ENCODE assay signal across 8 cellular contexts in the genomic region with DNA sequence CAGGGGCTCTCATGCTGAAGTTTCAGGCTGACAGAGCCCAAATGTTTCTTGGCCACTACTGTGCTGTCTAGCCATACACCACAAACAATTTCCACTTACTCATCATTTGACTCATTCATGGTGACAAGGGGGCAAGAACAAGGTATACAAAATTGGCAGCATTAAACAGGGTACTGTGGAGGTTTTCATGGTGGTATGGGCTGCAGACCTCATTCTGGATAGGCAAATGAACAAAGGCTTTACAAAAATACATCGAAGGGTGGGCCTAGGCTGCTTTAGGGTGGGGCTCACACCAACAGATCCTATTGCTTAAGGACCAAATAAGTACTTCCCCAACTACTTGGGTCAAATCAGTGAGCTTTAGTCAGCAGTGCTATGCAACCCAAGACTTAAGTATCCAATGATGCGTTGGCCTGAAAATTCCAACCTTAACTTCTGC. TPM values are rescaled to one million over a fixed set of nuclear protein-coding genes. Genes with fewer than 3 reads are reported as not detected.
DNase-seq lines count a peak whose midpoint lies in the region; ATAC-seq and TF ChIP-seq lines count a peak whose summit lies in the region.

No MANE protein-coding gene starts in this region.

- no peak overlapping the region for H2AFZ ChIP-seq in SK-N-SH (ENCODE audit: low read depth)

- CTCF ChIA-PET in SK-N-SH (lab: Yijun Ruan, JAX) = interaction anchor here (0.8 to 2.2 kb wide), 2 partner anchors 16 to 73 kb away, joined by 3 to 7 read pairs; no protein-coding TSS in a partner anchor

- POLR2A ChIA-PET in SK-N-SH (lab: Yijun Ruan, JAX) = no interaction called here

- H3K36me3 ChIP-seq in SK-N-SH (replicated peaks in 1 of 2; ENCODE audit: control insufficient read depth in 1 of 2, insufficient read depth in 2 of 2, low read length in 1 of 2) (peaks cover 32 to 39% of the 10 kb centered on the region in 2 experiments), prostate gland (no peaks in the 10 kb centered on the region)

- no peak for TF ChIP-seq EP300 in SK-N-SH (IDR thresholded peaks at IDR 0.05; ENCODE audit: borderline replicate concordance in 1 of 2, low read depth in 1 of 2, low read length in 1 of 2)

- H3K4me1 ChIP-seq in SK-N-SH (ENCODE audit: control insufficient read depth in 1 of 2, insufficient read depth in 2 of 2, low read depth in 1 of 2, low read length in 1 of 2) (peaks cover 20 to 21% of the 10 kb centered on the region in 2 experiments), prostate gland (replicated peaks) (no peaks in the 10 kb centered on the region)

- no peak overlapping the region for H3K4me3 ChIP-seq in SK-N-SH (ENCODE audit: low read depth in 2 of 2, low read length in 1 of 2)
- H3K4me3 ChIP-seq in foreskin fibroblast (ENCODE audit: low read depth in 1 of 2, low read length in 2 of 2) = no peak overlapping the region
- no peak overlapping the region for H3K4me3 ChIP-seq in prostate gland

- peak overlapping the region in 1 of 2 experiments; percentile 32; a peak in 3 of 4 replicates for H3K27ac ChIP-seq in SK-N-SH (ENCODE audit: low read depth in 2 of 2, low read length in 1 of 2)
- H3K27ac ChIP-seq in prostate gland = no peak overlapping the region

- H3K27me3 ChIP-seq in SK-N-SH (ENCODE audit: insufficient read depth) (no peaks in the 10 kb centered on the region), prostate gland (replicated peaks; ENCODE audit: insufficient read depth) (no peaks in the 10 kb centered on the region)

- intact Hi-C loops in prostate gland (cut with DNase I) = loop anchor here (5.0 kb wide), 1 partner anchor 50 kb away; no protein-coding TSS in a partner anchor

- TF ChIP-seq CTCF in SK-N-SH (IDR thresholded peaks at IDR 0.05) (no peak), foreskin fibroblast (IDR thresholded peaks at IDR 0.05; ENCODE audit: low read depth, low read length) (no peak), prostate gland (IDR thresholded peaks at IDR 0.05) (no peak)

- no peak for TF ChIP-seq RAD21 in SK-N-SH (IDR thresholded peaks at IDR 0.05; ENCODE audit: low read length)

- ATAC-seq in GM18517 (IDR thresholded peaks at IDR 0.05; ENCODE audit: unreplicated experiment) = peak; percentile 76
- peak; percentile 79 for ATAC-seq in HG02571 (IDR thresholded peaks at IDR 0.05; ENCODE audit: unreplicated experiment)

- H4K20me1 ChIP-seq in SK-N-SH (ENCODE audit: insufficient read depth) = peaks cover 50% of the 10 kb centered on the region

- H3K9me2 ChIP-seq in SK-N-SH = no peaks in the 10 kb centered on the region

- TF ChIP-seq POLR2A in prostate gland (IDR thresholded peaks at IDR 0.05) = no peak

- no peak for DNase-seq in SK-N-SH
- DNase-seq in foreskin fibroblast = peak; percentile 75 to 81
- DNase-seq in prostate gland (ENCODE audit: low spot score) = no peak
- DNase-seq in NCI-H2081 (lab: John Stamatoyannopoulos, UW) = no peak
- DNase-seq in NCI-H1105 treated with DMSO at 0.1 percent for 48 hours (lab: John Stamatoyannopoulos, UW) = no peak
- DNase-seq in RPMI8226 = no peak

- H3K9me3 ChIP-seq in SK-N-SH (no peaks in the 10 kb centered on the region), prostate gland (no peaks in the 10 kb centered on the region)

- peaks cover 6% of the 10 kb centered on the region for H3F3A ChIP-seq in SK-N-SH (replicated peaks; ENCODE audit: insufficient read depth)

- WGBS in SK-N-SH (ENCODE audit: low lambda C conversion rate) = 86% methylated on average over 2 of the region's 2 CpGs
- WGBS in prostate gland = 91% methylated on average over 2 of the region's 2 CpGs

- peaks cover 75% of the 10 kb centered on the region for H3K79me2 ChIP-seq in SK-N-SH (ENCODE audit: insufficient read depth)

- no peak overlapping the region for H3K9ac ChIP-seq in SK-N-SH

- peak overlapping the region; percentile 29; the same call in 1 of the 2 replicates for H3K4me2 ChIP-seq in SK-N-SH

TF ChIP-seq in SK-N-SH, 30 proteins besides CTCF, POLR2A, EP300 and RAD21:
- TF ChIP-seq JUND (IDR thresholded peaks at IDR 0.05) = 0 out of 2 replicates have a peak, but pooled peaks have one; percentile 21
- no peak for TF ChIP-seq MXI1 (IDR thresholded peaks at IDR 0.05; ENCODE audit: low read depth, low read length)
- TF ChIP-seq FOSL2 (IDR thresholded peaks at IDR 0.05; ENCODE audit: borderline replicate concordance, low read depth) = peak; percentile 53; the same call in 1 of the 2 replicates
- TF ChIP-seq, protein P1, sequence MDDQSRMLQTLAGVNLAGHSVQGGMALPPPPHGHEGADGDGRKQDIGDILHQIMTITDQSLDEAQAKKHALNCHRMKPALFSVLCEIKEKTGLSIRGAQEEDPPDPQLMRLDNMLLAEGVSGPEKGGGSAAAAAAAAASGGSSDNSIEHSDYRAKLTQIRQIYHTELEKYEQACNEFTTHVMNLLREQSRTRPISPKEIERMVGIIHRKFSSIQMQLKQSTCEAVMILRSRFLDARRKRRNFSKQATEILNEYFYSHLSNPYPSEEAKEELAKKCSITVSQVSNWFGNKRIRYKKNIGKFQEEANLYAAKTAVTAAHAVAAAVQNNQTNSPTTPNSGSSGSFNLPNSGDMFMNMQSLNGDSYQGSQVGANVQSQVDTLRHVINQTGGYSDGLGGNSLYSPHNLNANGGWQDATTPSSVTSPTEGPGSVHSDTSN (IDR thresholded peaks at IDR 0.05) = peak; percentile 33; the same call in 1 of the 2 replicates

RNA-seq across cellular contexts. Expression of a gene that starts 53.0 kb away (rescaled TPM):
- polyA plus RNA-seq in SK-N-SH (2012; rRNA removed) = 8.8 and 10.2 TPM in 2 replicates
- 6.1 and 8.1 TPM in 2 replicates for polyA plus RNA-seq in SK-N-SH (2012; cell fraction: cytosol; rRNA removed)
- 28.9 and 32.4 TPM in 2 replicates for polyA plus RNA-seq in SK-N-SH (2012; cell fraction: nucleus; rRNA removed)
- 10 to 100 TPM; 26.1 to 26.3 TPM for total RNA-seq in prostate gland

Comparison
In these comparisons a context has a peak if more than half of its experiments do, and no peak if none do; other contexts are left out.
1. DNase-seq: peak in foreskin fibroblast (2 of 2); none in SK-N-SH (single experiment), prostate gland (single experiment), NCI-H2081 (0 of 2), NCI-H1105 treated with DMSO at 0.1 percent for 48 hours (single experiment) and RPMI8226 (single experiment).